12 cellular contexts compared by ENCODE assay signal in the genomic region with DNA sequence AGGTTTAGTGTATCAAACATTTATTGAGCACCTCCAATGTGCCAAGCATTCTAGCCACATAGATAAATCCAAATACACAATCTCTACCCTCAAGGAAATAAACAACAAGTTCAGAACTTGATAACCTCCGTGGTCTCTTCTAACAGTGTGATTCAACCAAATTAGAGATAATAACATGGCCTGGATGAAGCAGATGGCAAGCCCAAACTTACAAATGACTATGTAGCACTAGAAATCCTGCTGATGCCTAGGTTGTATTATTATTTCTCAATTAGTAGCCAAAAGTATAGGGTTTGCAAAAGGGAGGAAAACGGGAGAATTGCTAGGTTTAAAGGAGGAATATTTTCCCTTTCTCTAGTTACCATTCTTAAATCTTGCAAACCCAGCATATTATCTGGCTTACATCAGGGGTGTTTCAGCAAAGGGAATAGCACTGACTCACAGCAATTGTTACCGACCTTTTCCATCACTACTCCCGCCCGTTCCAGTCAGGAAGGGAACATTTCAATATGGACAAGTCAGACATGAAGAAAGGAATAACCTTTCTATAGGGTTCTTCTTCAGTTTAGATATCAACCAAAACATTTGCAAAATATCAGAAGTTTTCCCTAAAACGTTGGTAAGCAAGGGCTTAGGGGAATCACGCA. TPM values are rescaled to one million over a fixed set of nuclear protein-coding genes. Genes with fewer than 3 reads are reported as not detected.
DNase-seq lines count a peak whose midpoint lies in the region; ATAC-seq and TF ChIP-seq lines count a peak whose summit lies in the region.
"Had no signal": no experiment of that assay in that cellular context is flagged by ENCODE, and none has a peak within 500 bp of the region (broad histone marks: within the 10 kb centered on the region; RNA-seq: fewer than 3 reads in every experiment).

No MANE protein-coding gene starts in this region.

- peak; percentile 36 for DNase-seq in NCI-H2196 (lab: John Stamatoyannopoulos, UW; ENCODE audit: unreplicated experiment)
- DNase-seq in NCI-H2196 treated with DMSO at 0.1 percent for 48 hours (lab: John Stamatoyannopoulos, UW; ENCODE audit: unreplicated experiment), result no peak
- DNase-seq in mammary epithelial cell, result peak; percentile 10
- DNase-seq in lower lobe of right lung, result no peak
- no peak for DNase-seq in upper lobe of right lung
- DNase-seq in SJCRH30, result no peak
- no peak for DNase-seq in glutamatergic neuron
- DNase-seq: ACHN; activated effector memory CD4-positive, alpha-beta T cell treated with Interleukin-2 at 50 U/mL for 16 hours; hippocampal formation; T-cell had no signal

- no TSS peak for BruUV-seq in mammary epithelial cell (replicated peaks; lab: Mats Ljungman, UMichigan)

- dilution Hi-C loops in mammary epithelial cell (cut with HindIII; ENCODE audit: low sequenced_read_pairs), result no loop called here

- no peak overlapping the region for H3K9ac ChIP-seq in mammary epithelial cell (ENCODE audit: insufficient read depth, low read length)

- H3K4me3 Mint-ChIP-seq in glutamatergic neuron (ENCODE audit: unreplicated experiment), result no peak overlapping the region
- H3K4me3 Mint-ChIP-seq: T-cell had no signal

- TF ChIP-seq CTCF in mammary epithelial cell (conservative IDR thresholded peaks at IDR 0.05 in 1 of 2, IDR thresholded peaks at IDR 0.05 in 1 of 2; ENCODE audit: extremely low read depth in 1 of 2, insufficient read depth in 1 of 2, low read depth in 1 of 2, low read length in 2 of 2) (no peak), lower lobe of right lung (IDR thresholded peaks at IDR 0.05) (no peak), upper lobe of right lung (IDR thresholded peaks at IDR 0.05) (no peak), glutamatergic neuron (IDR thresholded peaks at IDR 0.05; ENCODE audit: partially characterized antibody, unreplicated experiment) (no peak)

- peaks cover 8% of the 10 kb centered on the region for H3K79me2 ChIP-seq in mammary epithelial cell (ENCODE audit: insufficient read depth, low read length)

- H3K36me3 Mint-ChIP-seq in glutamatergic neuron (ENCODE audit: unreplicated experiment), result peaks cover 4% of the 10 kb centered on the region
- H3K36me3 Mint-ChIP-seq: T-cell had no signal

- H3K27ac Mint-ChIP-seq in glutamatergic neuron (ENCODE audit: unreplicated experiment), result no peak overlapping the region
- H3K27ac Mint-ChIP-seq: T-cell had no signal

- CTCF ChIA-PET in mammary epithelial cell (lab: Charles Lee; ENCODE audit: low non-redundant PET), result interaction anchor here (0.6 kb wide), 1 partner anchor 54 kb away, joined by 7 read pairs; no protein-coding TSS in a partner anchor

- in situ Hi-C loops in mammary epithelial cell (cut with MboI; ENCODE audit: low sequenced_read_pairs in 2 of 2), result no loop called here

- H3K27ac ChIP-seq in mammary epithelial cell (ENCODE audit: insufficient read depth, low read depth, low read length) (no peak overlapping the region), lower lobe of right lung (peak overlapping the region; percentile 80), upper lobe of right lung (peak overlapping the region; percentile 33), SJCRH30 (no peak overlapping the region)

- no peaks in the 10 kb centered on the region for H4K20me1 ChIP-seq in mammary epithelial cell (ENCODE audit: insufficient read depth, low read length)

- H3K36me3 ChIP-seq in mammary epithelial cell (ENCODE audit: insufficient read depth, low read length) (no peaks in the 10 kb centered on the region), lower lobe of right lung (no peaks in the 10 kb centered on the region), upper lobe of right lung (no peaks in the 10 kb centered on the region), SJCRH30 (no peaks in the 10 kb centered on the region)

- peaks cover 10% of the 10 kb centered on the region for H3K27me3 Mint-ChIP-seq in glutamatergic neuron (ENCODE audit: unreplicated experiment)

- H3K4me1 ChIP-seq in mammary epithelial cell (ENCODE audit: insufficient read depth, low read length) (peaks cover 17% of the 10 kb centered on the region), lower lobe of right lung (peaks cover 8% of the 10 kb centered on the region), upper lobe of right lung (peaks cover 4% of the 10 kb centered on the region), SJCRH30 (0 out of 2 replicates have a peak, but pooled peaks cover 4% of the 10 kb centered on the region)

- H3K27me3 ChIP-seq in mammary epithelial cell (ENCODE audit: insufficient read depth, low read length), result no peaks in the 10 kb centered on the region
- peaks cover 15% of the 10 kb centered on the region for H3K27me3 ChIP-seq in lower lobe of right lung (ENCODE audit: low read depth)
- H3K27me3 ChIP-seq in upper lobe of right lung, result peaks cover 5% of the 10 kb centered on the region
- no peaks in the 10 kb centered on the region for H3K27me3 ChIP-seq in SJCRH30

- WGBS in mammary epithelial cell (ENCODE audit: low coverage, missing lambda C conversion rate), result 96% methylated on average over 7 of the region's 7 CpGs

- peaks cover 5% of the 10 kb centered on the region for H3K9me3 Mint-ChIP-seq in glutamatergic neuron (ENCODE audit: unreplicated experiment)
- H3K9me3 Mint-ChIP-seq: T-cell had no signal

- no peak overlapping the region for H3K4me3 ChIP-seq in mammary epithelial cell (replicated peaks in 1 of 3; ENCODE audit: insufficient read depth in 1 of 3, low read depth in 2 of 3, low read length in 3 of 3)
- H3K4me3 ChIP-seq in lower lobe of right lung, result peak overlapping the region; percentile 66
- H3K4me3 ChIP-seq in upper lobe of right lung, result peak overlapping the region; percentile 60
- no peak overlapping the region for H3K4me3 ChIP-seq in SJCRH30

- H3K4me1 Mint-ChIP-seq in glutamatergic neuron (ENCODE audit: low read depth, unreplicated experiment), result peaks cover 3% of the 10 kb centered on the region

- intact Hi-C loops in mammary epithelial cell (cut with micrococcal nuclease) (no loop called here), lower lobe of right lung (cut with DNase I) (no loop called here), upper lobe of right lung (cut with DNase I) (no loop called here)

- H3K4me2 ChIP-seq in mammary epithelial cell (ENCODE audit: insufficient read depth, low read depth, low read length), result peak overlapping the region; percentile 100

- ATAC-seq in lower lobe of right lung (no peak), upper lobe of right lung (no peak), GM21529 (IDR thresholded peaks at IDR 0.05; ENCODE audit: unreplicated experiment) (no peak)
- ATAC-seq: T-cell had no signal

- H3K9me3 ChIP-seq in mammary epithelial cell (replicated peaks; ENCODE audit: insufficient read depth, low read length) (no peaks in the 10 kb centered on the region), lower lobe of right lung (no peaks in the 10 kb centered on the region), upper lobe of right lung (no peaks in the 10 kb centered on the region), SJCRH30 (replicated peaks) (no peaks in the 10 kb centered on the region)

- no peak overlapping the region for H2AFZ ChIP-seq in mammary epithelial cell (ENCODE audit: low read depth, low read length)

RNA-seq across cellular contexts. Expression of gene DPYSL3, which starts 2.3 kb away (rescaled TPM):
- 1 to 10 TPM; 2.8 to 8.8 TPM for total RNA-seq in mammary epithelial cell
- 13.9 TPM for polyA plus RNA-seq in mammary epithelial cell
- polyA minus RNA-seq in mammary epithelial cell, result 38.0 TPM
- total RNA-seq in lower lobe of right lung, result 45.7 TPM
- 52.8 TPM for total RNA-seq in upper lobe of right lung
- total RNA-seq in SJCRH30 (2014; rRNA removed; shearing (Covaris generic)), result 42.2 and 42.7 TPM in 2 replicates
- 571 TPM for total RNA-seq in glutamatergic neuron (ENCODE audit: unreplicated experiment)

Comparison
In these comparisons a context has a peak if more than half of its experiments do, and no peak if none do; other contexts are left out.
1. DNase-seq: peak in NCI-H2196 (single experiment) and mammary epithelial cell (single experiment); none in NCI-H2196 treated with DMSO at 0.1 percent for 48 hours (single experiment), lower lobe of right lung (single experiment), upper lobe of right lung (single experiment), SJCRH30 (0 of 2) and glutamatergic neuron (single experiment).
2. H3K27ac ChIP-seq: peak in lower lobe of right lung (single experiment) and upper lobe of right lung (single experiment); none in mammary epithelial cell (single experiment) and SJCRH30 (single experiment).
3. H3K4me3 ChIP-seq: peak in lower lobe of right lung (single experiment) and upper lobe of right lung (single experiment); none in mammary epithelial cell (0 of 3) and SJCRH30 (single experiment).
4. RNA of gene DPYSL3, which starts 2.3 kb away (total RNA-seq): 571 TPM in glutamatergic neuron (single experiment); 52.8 TPM in upper lobe of right lung (single experiment), 45.7 TPM in lower lobe of right lung (single experiment), 42.2 to 42.7 TPM in SJCRH30 and 2.8 to 8.8 TPM in mammary epithelial cell; every median in the first group is over 10 times any median in the second.